8 cellular contexts compared by ENCODE assay signal in genomic region chr4:105472871-105473339, GRCh38. TPM values are rescaled to one million over a fixed set of nuclear protein-coding genes. Genes with fewer than 3 reads are reported as not detected.
DNase-seq lines count a peak whose midpoint lies in the region; ATAC-seq and TF ChIP-seq lines count a peak whose summit lies in the region.

No MANE protein-coding gene starts in this region.

- H3K79me2 ChIP-seq in SU-DHL-6 (ENCODE audit: insufficient read depth, low read length) (peaks cover 51% of the 10 kb centered on the region), trophoblast cell (ENCODE audit: control insufficient read depth, insufficient read depth, low read length, poor library complexity) (peaks cover 9% of the 10 kb centered on the region)

- H3K9me3 ChIP-seq in SU-DHL-6 (ENCODE audit: insufficient read depth, low read length) = no peaks in the 10 kb centered on the region
- no peaks in the 10 kb centered on the region for H3K9me3 ChIP-seq in trophoblast cell (ENCODE audit: insufficient read depth, low read depth, low read length)

- H2AFZ ChIP-seq in SU-DHL-6 (ENCODE audit: low read depth, low read length, severe bottlenecking) (peak overlapping the region; percentile 72), trophoblast cell (ENCODE audit: insufficient read depth, low read length, poor library complexity) (peak overlapping the region; percentile 68)

- no peak overlapping the region for H2BK12ac ChIP-seq in trophoblast cell (ENCODE audit: low read length)

- no peak overlapping the region for H2AK5ac ChIP-seq in trophoblast cell (ENCODE audit: low read length)

- no peaks in the 10 kb centered on the region for H3K36me3 ChIP-seq in SU-DHL-6 (ENCODE audit: low read length)
- no peaks in the 10 kb centered on the region for H3K36me3 ChIP-seq in trophoblast cell (ENCODE audit: control insufficient read depth in 1 of 2, insufficient read depth in 2 of 2, low read length in 2 of 2)

- H3K9ac ChIP-seq in SU-DHL-6 (ENCODE audit: low read length) = peak overlapping the region; percentile 79
- peak overlapping the region; percentile 52 for H3K9ac ChIP-seq in trophoblast cell (ENCODE audit: low read length)

- peak overlapping the region; percentile 94 for H3K4me2 ChIP-seq in SU-DHL-6 (ENCODE audit: low read depth, low read length, poor library complexity, severe bottlenecking)
- peak overlapping the region; percentile 81 for H3K4me2 ChIP-seq in trophoblast cell (ENCODE audit: low read length)

- H3K4me3 ChIP-seq in HFF-Myc (replicated peaks; ENCODE audit: low read depth, low read length) (peak overlapping the region; percentile 86), SU-DHL-6 (ENCODE audit: insufficient read depth, low read length, poor library complexity, severe bottlenecking) (peak overlapping the region; percentile 69), fibroblast of mammary gland (ENCODE audit: control insufficient read depth, low read depth, low read length) (peak overlapping the region; percentile 93), trophoblast cell (ENCODE audit: low read depth, low read length) (peak overlapping the region; percentile 96)

- H2BK120ac ChIP-seq in trophoblast cell (ENCODE audit: insufficient read depth, low read length, poor library complexity) = peak overlapping the region; percentile 4

- H4K12ac ChIP-seq in trophoblast cell (ENCODE audit: low read depth, low read length) = peak overlapping the region; percentile 58

- H3K23ac ChIP-seq in trophoblast cell (ENCODE audit: low read length) = no peak overlapping the region

- DNase-seq in ELR (ENCODE audit: low read depth) (peak; percentile 63), HFF-Myc (ENCODE audit: extremely low read depth, low read depth) (peak; percentile 2), fibroblast of mammary gland (ENCODE audit: low read depth) (no peak), trophoblast cell (peak in 1 of 2 donors; percentile 14), activated gamma-delta T cell (lab: John Stamatoyannopoulos, UW) (no peak), RKO (ENCODE audit: low spot score) (no peak)

- no peaks in the 10 kb centered on the region; the same call in 1 of the 2 replicates for H3F3A ChIP-seq in SU-DHL-6 (ENCODE audit: insufficient read depth)

- peak overlapping the region; percentile 92 for H3K14ac ChIP-seq in trophoblast cell (ENCODE audit: low read length)

- H3K27me3 ChIP-seq in SU-DHL-6 (ENCODE audit: low read length) = no peaks in the 10 kb centered on the region
- no peaks in the 10 kb centered on the region for H3K27me3 ChIP-seq in trophoblast cell (ENCODE audit: insufficient read depth, low read length)

- H2BK5ac ChIP-seq in trophoblast cell (ENCODE audit: low read depth, low read length, poor library complexity) = peak overlapping the region; percentile 49

- no peaks in the 10 kb centered on the region for H3K9me2 ChIP-seq in SU-DHL-6 (replicated peaks; ENCODE audit: insufficient read depth, low read length)

- no peak for ATAC-seq in HG02678 (IDR thresholded peaks at IDR 0.05; ENCODE audit: unreplicated experiment)

- peak overlapping the region; percentile 90 for H3K4ac ChIP-seq in trophoblast cell (ENCODE audit: low read depth, low read length)

- no peaks in the 10 kb centered on the region for H4K20me1 ChIP-seq in SU-DHL-6 (ENCODE audit: low read depth, low read length)

- WGBS in trophoblast cell (ENCODE audit: extremely low coverage, insufficient coverage, insufficient read length) = no CpG with 5 or more reads among the region's 20 CpGs

- H3K79me1 ChIP-seq in trophoblast cell (ENCODE audit: low read length) = peaks cover 9% of the 10 kb centered on the region

- peak overlapping the region; percentile 79 for H4K8ac ChIP-seq in trophoblast cell (ENCODE audit: low read depth, low read length)

- TF ChIP-seq CTCF in HFF-Myc (IDR thresholded peaks at IDR 0.05; ENCODE audit: low read depth, low read length, missing control alignments) (no peak), SU-DHL-6 (IDR thresholded peaks at IDR 0.05; ENCODE audit: insufficient read depth, low read length, poor library complexity, severe bottlenecking) (no peak), fibroblast of mammary gland (conservative IDR thresholded peaks at IDR 0.05; ENCODE audit: control insufficient read depth, insufficient read depth, low read depth, low read length) (no peak)

- H4K91ac ChIP-seq in trophoblast cell (ENCODE audit: low read depth, low read length) = no peak overlapping the region

- H3K18ac ChIP-seq in trophoblast cell (ENCODE audit: low read length) = peak overlapping the region; percentile 46

- H3K4me1 ChIP-seq in trophoblast cell (ENCODE audit: control insufficient read depth in 1 of 2, insufficient read depth in 2 of 2, low read length in 2 of 2) = no peaks in the 10 kb centered on the region

- peak overlapping the region; percentile 73 for H3K27ac ChIP-seq in SU-DHL-6 (ENCODE audit: low read depth, low read length)
- no peak overlapping the region for H3K27ac ChIP-seq in trophoblast cell (ENCODE audit: low read depth, low read length)

RNA-seq across cellular contexts. Expression of gene PPA2, which starts 1.0 kb away (rescaled TPM):
- polyA plus RNA-seq in trophoblast cell (2013) = 91.3 and 92.2 TPM in 2 replicates

Comparison
In these comparisons a context has a peak if more than half of its experiments do, and no peak if none do; other contexts are left out.
1. DNase-seq: peak in ELR (single experiment) and HFF-Myc (single experiment); none in fibroblast of mammary gland (single experiment), activated gamma-delta T cell (single experiment) and RKO (single experiment).
2. Peak in every context shown above with its lines, with median percentiles within 50 percentile points of each other: H3K4me3 ChIP-seq.